8 cellular contexts compared by ENCODE assay signal in the genomic region with DNA sequence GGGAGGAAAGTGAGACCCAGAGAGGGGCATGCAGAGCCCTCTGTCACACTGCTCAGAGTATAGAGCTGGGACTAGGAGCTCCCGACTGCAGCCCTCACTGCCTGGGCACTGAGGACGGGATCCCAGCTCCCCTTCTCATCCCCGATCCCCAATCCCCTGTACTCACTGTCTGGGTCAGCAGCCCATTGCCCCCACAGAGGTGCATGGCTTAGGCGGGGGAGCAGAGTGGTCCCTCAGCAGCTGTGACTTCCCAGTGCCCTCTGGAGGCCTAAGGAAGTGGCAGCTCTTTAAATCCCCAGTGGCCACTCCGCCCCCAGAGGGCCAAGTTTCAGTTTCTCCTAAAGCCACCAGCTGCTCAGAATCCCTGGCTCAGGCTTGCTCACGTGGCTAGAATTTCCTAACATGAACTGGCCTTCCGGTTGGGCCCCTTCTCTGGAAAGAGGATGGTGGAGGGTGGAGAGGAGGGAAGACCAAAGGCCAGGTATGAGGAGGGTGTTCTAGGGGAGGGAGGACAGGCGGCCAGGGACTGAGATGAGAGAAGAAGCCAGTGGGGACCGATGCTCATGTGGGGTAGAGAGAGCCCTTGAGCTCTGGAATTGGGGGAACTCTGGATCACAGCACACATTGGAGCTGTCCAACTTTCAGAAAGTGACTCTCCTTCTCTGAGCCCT. TPM values are rescaled to one million over a fixed set of nuclear protein-coding genes. Genes with fewer than 3 reads are reported as not detected.
DNase-seq lines count a peak whose midpoint lies in the region; ATAC-seq, FAIRE-seq and TF ChIP-seq lines count a peak whose summit lies in the region.

A gene with protein sequence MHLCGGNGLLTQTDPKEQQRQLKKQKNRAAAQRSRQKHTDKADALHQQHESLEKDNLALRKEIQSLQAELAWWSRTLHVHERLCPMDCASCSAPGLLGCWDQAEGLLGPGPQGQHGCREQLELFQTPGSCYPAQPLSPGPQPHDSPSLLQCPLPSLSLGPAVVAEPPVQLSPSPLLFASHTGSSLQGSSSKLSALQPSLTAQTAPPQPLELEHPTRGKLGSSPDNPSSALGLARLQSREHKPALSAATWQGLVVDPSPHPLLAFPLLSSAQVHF (minus strand): TSS at position 262 of the 671 bp plus-strand sequence. CDS start 57 bp downstream, at position 205.

- peak within 1 kb of the TSS; percentile 78 for H3K27ac Mint-ChIP-seq in nephron progenitor cell

- H3K9me3 ChIP-seq in WERI-Rb-1 (ENCODE audit: severe bottlenecking), result no peaks in the 10 kb centered on the region

- H3K36me3 Mint-ChIP-seq in nephron progenitor cell (ENCODE audit: low read depth), result no peaks in the 10 kb centered on the region

- FAIRE-seq in frontal cortex (lab: Jason Lieb, UNC), result no peak

- ATAC-seq in GM19023 (IDR thresholded peaks at IDR 0.05; ENCODE audit: unreplicated experiment), result no peak
- ATAC-seq in HG03108 (IDR thresholded peaks at IDR 0.05; ENCODE audit: unreplicated experiment), result no peak

- peak within 1 kb of the TSS; percentile 55 for H3K27ac ChIP-seq in WERI-Rb-1

- H3K4me3 Mint-ChIP-seq in nephron progenitor cell, result peak within 1 kb of the TSS; percentile 52

- H3K36me3 ChIP-seq in WERI-Rb-1, result no peaks in the 10 kb centered on the region

- peak; percentile 44 for DNase-seq in SIG-M5 treated with dmso at 0.1 percent for 504 hours (lab: John Stamatoyannopoulos, UW; ENCODE audit: unreplicated experiment)
- no peak for DNase-seq in SIG-M5 (lab: John Stamatoyannopoulos, UW)
- DNase-seq in NCI-H146 (lab: John Stamatoyannopoulos, UW), result peak; percentile 70
- peak; percentile 90 for DNase-seq in WERI-Rb-1
- DNase-seq in frontal cortex (ENCODE audit: low spot score in 2 of 2), result peak; percentile 60 to 85
- peak; percentile 65 for DNase-seq in nephron progenitor cell

- TF ChIP-seq CTCF in WERI-Rb-1 (IDR thresholded peaks at IDR 0.05; ENCODE audit: low read depth, low read length) (peak; percentile 79), nephron progenitor cell (IDR thresholded peaks at IDR 0.05) (no peak)

- H3K27me3 Mint-ChIP-seq in nephron progenitor cell (ENCODE audit: low read depth, poor library complexity), result peaks cover 14% of the 10 kb centered on the region

- no peaks in the 10 kb centered on the region for H3K9me3 Mint-ChIP-seq in nephron progenitor cell

- H3K4me3 ChIP-seq in WERI-Rb-1 (ENCODE audit: low read depth, low read length), result peak within 1 kb of the TSS; percentile 22

- no peaks in the 10 kb centered on the region for H3K27me3 ChIP-seq in WERI-Rb-1 (ENCODE audit: insufficient read depth, low read depth, severe bottlenecking)

- peaks cover 28% of the 10 kb centered on the region for H3K4me1 Mint-ChIP-seq in nephron progenitor cell

RNA-seq across cellular contexts. Expression of the gene that starts here (rescaled TPM):
- total RNA-seq in frontal cortex, result not detected

Comparison
In these comparisons a context has a peak if more than half of its experiments do, and no peak if none do; other contexts are left out.
1. Peak in DNase-seq in frontal cortex; RNA of the gene not detected or under 1 TPM.